In the genomic region with DNA sequence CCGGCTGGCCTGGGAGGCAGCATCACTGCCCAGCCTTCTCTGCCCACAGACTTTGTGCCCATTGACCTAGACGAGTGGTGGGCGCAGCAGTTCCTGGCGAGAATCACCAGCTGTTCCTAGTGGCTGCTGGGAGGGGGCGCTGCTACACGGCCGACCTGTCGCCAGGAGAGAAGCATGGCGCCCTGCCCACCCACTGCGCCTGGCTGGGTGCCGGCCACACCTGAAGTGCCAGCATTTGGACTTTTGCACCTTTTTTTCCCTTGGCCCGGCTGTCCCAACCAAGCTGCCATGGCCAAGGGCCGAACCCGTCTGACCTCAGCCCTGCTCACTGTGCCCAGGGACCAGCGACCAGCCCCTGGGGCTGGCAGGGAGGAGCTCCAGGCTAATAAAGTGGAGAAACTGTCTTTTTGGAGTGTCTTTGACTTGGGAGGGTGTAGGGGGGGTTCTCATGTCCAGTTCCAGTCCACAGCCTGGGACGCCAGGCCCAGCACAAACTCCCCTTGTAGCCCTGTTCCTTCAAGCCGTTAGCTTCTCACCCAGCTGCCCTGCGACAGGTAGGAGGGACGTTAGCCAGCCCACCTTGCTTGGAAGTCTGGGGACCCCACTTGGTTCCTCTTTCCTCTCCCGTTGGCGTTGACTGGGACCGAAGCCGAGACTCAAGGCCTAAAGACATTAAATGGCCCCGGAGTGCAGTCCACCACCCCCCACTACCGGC, we compare ENCODE assay signal across 1 cellular context.
A peak's percentile ranks its signal among the peaks of the same experiment; 100 is the strongest.
TF ChIP-seq lines count a peak whose summit lies in the region.

No MANE protein-coding gene starts in this region.

TF ChIP-seq in HepG2, 621 proteins besides CTCF, POLR2A, EP300 and RAD21 (continued from another document and continues in another):
- TF ChIP-seq, protein P1, sequence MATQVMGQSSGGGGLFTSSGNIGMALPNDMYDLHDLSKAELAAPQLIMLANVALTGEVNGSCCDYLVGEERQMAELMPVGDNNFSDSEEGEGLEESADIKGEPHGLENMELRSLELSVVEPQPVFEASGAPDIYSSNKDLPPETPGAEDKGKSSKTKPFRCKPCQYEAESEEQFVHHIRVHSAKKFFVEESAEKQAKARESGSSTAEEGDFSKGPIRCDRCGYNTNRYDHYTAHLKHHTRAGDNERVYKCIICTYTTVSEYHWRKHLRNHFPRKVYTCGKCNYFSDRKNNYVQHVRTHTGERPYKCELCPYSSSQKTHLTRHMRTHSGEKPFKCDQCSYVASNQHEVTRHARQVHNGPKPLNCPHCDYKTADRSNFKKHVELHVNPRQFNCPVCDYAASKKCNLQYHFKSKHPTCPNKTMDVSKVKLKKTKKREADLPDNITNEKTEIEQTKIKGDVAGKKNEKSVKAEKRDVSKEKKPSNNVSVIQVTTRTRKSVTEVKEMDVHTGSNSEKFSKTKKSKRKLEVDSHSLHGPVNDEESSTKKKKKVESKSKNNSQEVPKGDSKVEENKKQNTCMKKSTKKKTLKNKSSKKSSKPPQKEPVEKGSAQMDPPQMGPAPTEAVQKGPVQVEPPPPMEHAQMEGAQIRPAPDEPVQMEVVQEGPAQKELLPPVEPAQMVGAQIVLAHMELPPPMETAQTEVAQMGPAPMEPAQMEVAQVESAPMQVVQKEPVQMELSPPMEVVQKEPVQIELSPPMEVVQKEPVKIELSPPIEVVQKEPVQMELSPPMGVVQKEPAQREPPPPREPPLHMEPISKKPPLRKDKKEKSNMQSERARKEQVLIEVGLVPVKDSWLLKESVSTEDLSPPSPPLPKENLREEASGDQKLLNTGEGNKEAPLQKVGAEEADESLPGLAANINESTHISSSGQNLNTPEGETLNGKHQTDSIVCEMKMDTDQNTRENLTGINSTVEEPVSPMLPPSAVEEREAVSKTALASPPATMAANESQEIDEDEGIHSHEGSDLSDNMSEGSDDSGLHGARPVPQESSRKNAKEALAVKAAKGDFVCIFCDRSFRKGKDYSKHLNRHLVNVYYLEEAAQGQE (IDR thresholded peaks at IDR 0.05; ENCODE audit: borderline replicate concordance in 1 of 2, low read depth in 1 of 2, low read length in 2 of 2): no peak
- TF ChIP-seq MAFK (conservative IDR thresholded peaks at IDR 0.05 in 1 of 2, IDR thresholded peaks at IDR 0.05 in 1 of 2; ENCODE audit: low read length in 2 of 2) (no peak), ZNF788 (CRISPR knock-in tag; IDR thresholded peaks at IDR 0.05; ENCODE audit: borderline replicate concordance) (no peak), ZBTB20 (CRISPR knock-in tag; IDR thresholded peaks at IDR 0.05; ENCODE audit: borderline replicate concordance, low read depth) (no peak), HNRNPH1 (optimal IDR thresholded peaks at IDR 0.05; ENCODE audit: low read depth, low read length) (peak; percentile 10), TIGD3 (CRISPR knock-in tag; IDR thresholded peaks at IDR 0.05; ENCODE audit: borderline replicate concordance) (no peak), ZNF414 (CRISPR knock-in tag; IDR thresholded peaks at IDR 0.05) (0 out of 2 replicates have a peak, but pooled peaks have one; percentile 10), HIVEP1 (CRISPR knock-in tag; IDR thresholded peaks at IDR 0.05) (no peak), SMAD3 (CRISPR knock-in tag; IDR thresholded peaks at IDR 0.05) (0 out of 2 replicates have a peak, but pooled peaks have one; percentile 24), RBFOX2 (IDR thresholded peaks at IDR 0.05; ENCODE audit: low read depth, low read length) (no peak), TBX3 (IDR thresholded peaks at IDR 0.05; ENCODE audit: borderline replicate concordance) (no peak), ZNF282 (IDR thresholded peaks at IDR 0.05; ENCODE audit: partially characterized antibody) (no peak), ZNF274 (CRISPR knock-in tag; IDR thresholded peaks at IDR 0.05) (no peak), GATAD2A (CRISPR knock-in tag; IDR thresholded peaks at IDR 0.05) (peak; percentile 56), SUZ12 (IDR thresholded peaks at IDR 0.05; ENCODE audit: low read depth, low read length) (no peak), FOXA1 (IDR thresholded peaks at IDR 0.05) (no peak), FOXA1 (CRISPR knock-in tag; IDR thresholded peaks at IDR 0.05) (peak; percentile 31; the same call in 1 of the 2 replicates), MLX (CRISPR knock-in tag; IDR thresholded peaks at IDR 0.05) (no peak), KDM5A (IDR thresholded peaks at IDR 0.05; ENCODE audit: borderline replicate concordance, low read length) (no peak), TRIM22 (IDR thresholded peaks at IDR 0.05) (no peak), KDM6A (CRISPR knock-in tag; IDR thresholded peaks at IDR 0.05; ENCODE audit: low read depth) (no peak), KLF12 (CRISPR knock-in tag; IDR thresholded peaks at IDR 0.05; ENCODE audit: borderline replicate concordance) (no peak), SAP130 (CRISPR knock-in tag; IDR thresholded peaks at IDR 0.05; ENCODE audit: low read depth) (peak; percentile 82), ZNF484 (CRISPR knock-in tag; IDR thresholded peaks at IDR 0.05; ENCODE audit: borderline replicate concordance, low read depth) (no peak; the same call in 1 of the 2 replicates), HNRNPL (IDR thresholded peaks at IDR 0.05; ENCODE audit: low read depth, low read length) (peak; percentile 99), ZNF296 (CRISPR knock-in tag; conservative IDR thresholded peaks at IDR 0.05) (no peak; the same call in 1 of the 2 replicates), MED1 (CRISPR knock-in tag; IDR thresholded peaks at IDR 0.05) (peak; percentile 42; the same call in 1 of the 2 replicates), ZNF138 (CRISPR knock-in tag; IDR thresholded peaks at IDR 0.05; ENCODE audit: low read depth) (no peak)
- TF ChIP-seq, protein P2, sequence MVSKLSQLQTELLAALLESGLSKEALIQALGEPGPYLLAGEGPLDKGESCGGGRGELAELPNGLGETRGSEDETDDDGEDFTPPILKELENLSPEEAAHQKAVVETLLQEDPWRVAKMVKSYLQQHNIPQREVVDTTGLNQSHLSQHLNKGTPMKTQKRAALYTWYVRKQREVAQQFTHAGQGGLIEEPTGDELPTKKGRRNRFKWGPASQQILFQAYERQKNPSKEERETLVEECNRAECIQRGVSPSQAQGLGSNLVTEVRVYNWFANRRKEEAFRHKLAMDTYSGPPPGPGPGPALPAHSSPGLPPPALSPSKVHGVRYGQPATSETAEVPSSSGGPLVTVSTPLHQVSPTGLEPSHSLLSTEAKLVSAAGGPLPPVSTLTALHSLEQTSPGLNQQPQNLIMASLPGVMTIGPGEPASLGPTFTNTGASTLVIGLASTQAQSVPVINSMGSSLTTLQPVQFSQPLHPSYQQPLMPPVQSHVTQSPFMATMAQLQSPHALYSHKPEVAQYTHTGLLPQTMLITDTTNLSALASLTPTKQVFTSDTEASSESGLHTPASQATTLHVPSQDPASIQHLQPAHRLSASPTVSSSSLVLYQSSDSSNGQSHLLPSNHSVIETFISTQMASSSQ (IDR thresholded peaks at IDR 0.05; ENCODE audit: low read depth): no peak
- TF ChIP-seq, protein P2 (CRISPR knock-in tag; IDR thresholded peaks at IDR 0.05; ENCODE audit: borderline replicate concordance): no peak
- TF ChIP-seq, protein P3, sequence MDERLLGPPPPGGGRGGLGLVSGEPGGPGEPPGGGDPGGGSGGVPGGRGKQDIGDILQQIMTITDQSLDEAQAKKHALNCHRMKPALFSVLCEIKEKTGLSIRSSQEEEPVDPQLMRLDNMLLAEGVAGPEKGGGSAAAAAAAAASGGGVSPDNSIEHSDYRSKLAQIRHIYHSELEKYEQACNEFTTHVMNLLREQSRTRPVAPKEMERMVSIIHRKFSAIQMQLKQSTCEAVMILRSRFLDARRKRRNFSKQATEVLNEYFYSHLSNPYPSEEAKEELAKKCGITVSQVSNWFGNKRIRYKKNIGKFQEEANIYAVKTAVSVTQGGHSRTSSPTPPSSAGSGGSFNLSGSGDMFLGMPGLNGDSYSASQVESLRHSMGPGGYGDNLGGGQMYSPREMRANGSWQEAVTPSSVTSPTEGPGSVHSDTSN (CRISPR knock-in tag; IDR thresholded peaks at IDR 0.05): no peak
- TF ChIP-seq, protein P4, sequence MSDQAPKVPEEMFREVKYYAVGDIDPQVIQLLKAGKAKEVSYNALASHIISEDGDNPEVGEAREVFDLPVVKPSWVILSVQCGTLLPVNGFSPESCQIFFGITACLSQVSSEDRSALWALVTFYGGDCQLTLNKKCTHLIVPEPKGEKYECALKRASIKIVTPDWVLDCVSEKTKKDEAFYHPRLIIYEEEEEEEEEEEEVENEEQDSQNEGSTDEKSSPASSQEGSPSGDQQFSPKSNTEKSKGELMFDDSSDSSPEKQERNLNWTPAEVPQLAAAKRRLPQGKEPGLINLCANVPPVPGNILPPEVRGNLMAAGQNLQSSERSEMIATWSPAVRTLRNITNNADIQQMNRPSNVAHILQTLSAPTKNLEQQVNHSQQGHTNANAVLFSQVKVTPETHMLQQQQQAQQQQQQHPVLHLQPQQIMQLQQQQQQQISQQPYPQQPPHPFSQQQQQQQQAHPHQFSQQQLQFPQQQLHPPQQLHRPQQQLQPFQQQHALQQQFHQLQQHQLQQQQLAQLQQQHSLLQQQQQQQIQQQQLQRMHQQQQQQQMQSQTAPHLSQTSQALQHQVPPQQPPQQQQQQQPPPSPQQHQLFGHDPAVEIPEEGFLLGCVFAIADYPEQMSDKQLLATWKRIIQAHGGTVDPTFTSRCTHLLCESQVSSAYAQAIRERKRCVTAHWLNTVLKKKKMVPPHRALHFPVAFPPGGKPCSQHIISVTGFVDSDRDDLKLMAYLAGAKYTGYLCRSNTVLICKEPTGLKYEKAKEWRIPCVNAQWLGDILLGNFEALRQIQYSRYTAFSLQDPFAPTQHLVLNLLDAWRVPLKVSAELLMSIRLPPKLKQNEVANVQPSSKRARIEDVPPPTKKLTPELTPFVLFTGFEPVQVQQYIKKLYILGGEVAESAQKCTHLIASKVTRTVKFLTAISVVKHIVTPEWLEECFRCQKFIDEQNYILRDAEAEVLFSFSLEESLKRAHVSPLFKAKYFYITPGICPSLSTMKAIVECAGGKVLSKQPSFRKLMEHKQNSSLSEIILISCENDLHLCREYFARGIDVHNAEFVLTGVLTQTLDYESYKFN (CRISPR knock-in tag; conservative IDR thresholded peaks at IDR 0.05): no peak
- TF ChIP-seq, protein P5, sequence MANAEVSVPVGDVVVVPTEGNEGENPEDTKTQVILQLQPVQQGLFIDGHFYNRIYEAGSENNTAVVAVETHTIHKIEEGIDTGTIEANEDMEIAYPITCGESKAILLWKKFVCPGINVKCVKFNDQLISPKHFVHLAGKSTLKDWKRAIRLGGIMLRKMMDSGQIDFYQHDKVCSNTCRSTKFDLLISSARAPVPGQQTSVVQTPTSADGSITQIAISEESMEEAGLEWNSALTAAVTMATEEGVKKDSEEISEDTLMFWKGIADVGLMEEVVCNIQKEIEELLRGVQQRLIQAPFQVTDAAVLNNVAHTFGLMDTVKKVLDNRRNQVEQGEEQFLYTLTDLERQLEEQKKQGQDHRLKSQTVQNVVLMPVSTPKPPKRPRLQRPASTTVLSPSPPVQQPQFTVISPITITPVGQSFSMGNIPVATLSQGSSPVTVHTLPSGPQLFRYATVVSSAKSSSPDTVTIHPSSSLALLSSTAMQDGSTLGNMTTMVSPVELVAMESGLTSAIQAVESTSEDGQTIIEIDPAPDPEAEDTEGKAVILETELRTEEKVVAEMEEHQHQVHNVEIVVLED (CRISPR knock-in tag; IDR thresholded peaks at IDR 0.05; ENCODE audit: borderline replicate concordance): peak; percentile 35; the same call in 1 of the 2 replicates
